Comparison of ENCODE assay signal across 1 cellular context in genomic region chr16:31253642-31254045, GRCh38.
TF ChIP-seq lines count a peak whose summit lies in the region.

No MANE protein-coding gene starts in this region.

TF ChIP-seq in H1, 55 proteins besides CTCF, POLR2A, EP300 and RAD21:
- TF ChIP-seq NRF1 (IDR thresholded peaks at IDR 0.05; ENCODE audit: low read depth, low read length) (no peak), POU5F1 (IDR thresholded peaks at IDR 0.05; ENCODE audit: low read depth, low read length) (no peak), RBBP5 (IDR thresholded peaks at IDR 0.05; ENCODE audit: borderline replicate concordance, low read depth, low read length) (no peak), CHD2 (IDR thresholded peaks at IDR 0.05; ENCODE audit: low read length) (no peak), GTF2F1 (IDR thresholded peaks at IDR 0.05; ENCODE audit: borderline replicate concordance, low read depth, low read length) (no peak), KDM4A (IDR thresholded peaks at IDR 0.05; ENCODE audit: low read depth, low read length, severe bottlenecking) (no peak), NANOG (IDR thresholded peaks at IDR 0.05; ENCODE audit: insufficient read depth, low read depth, low read length, poor library complexity, severe bottlenecking) (no peak)
- TF ChIP-seq, protein P1, sequence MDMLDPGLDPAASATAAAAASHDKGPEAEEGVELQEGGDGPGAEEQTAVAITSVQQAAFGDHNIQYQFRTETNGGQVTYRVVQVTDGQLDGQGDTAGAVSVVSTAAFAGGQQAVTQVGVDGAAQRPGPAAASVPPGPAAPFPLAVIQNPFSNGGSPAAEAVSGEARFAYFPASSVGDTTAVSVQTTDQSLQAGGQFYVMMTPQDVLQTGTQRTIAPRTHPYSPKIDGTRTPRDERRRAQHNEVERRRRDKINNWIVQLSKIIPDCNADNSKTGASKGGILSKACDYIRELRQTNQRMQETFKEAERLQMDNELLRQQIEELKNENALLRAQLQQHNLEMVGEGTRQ (IDR thresholded peaks at IDR 0.05; ENCODE audit: low read length) = no peak
